22 cellular contexts compared by ENCODE assay signal in the genomic region with DNA sequence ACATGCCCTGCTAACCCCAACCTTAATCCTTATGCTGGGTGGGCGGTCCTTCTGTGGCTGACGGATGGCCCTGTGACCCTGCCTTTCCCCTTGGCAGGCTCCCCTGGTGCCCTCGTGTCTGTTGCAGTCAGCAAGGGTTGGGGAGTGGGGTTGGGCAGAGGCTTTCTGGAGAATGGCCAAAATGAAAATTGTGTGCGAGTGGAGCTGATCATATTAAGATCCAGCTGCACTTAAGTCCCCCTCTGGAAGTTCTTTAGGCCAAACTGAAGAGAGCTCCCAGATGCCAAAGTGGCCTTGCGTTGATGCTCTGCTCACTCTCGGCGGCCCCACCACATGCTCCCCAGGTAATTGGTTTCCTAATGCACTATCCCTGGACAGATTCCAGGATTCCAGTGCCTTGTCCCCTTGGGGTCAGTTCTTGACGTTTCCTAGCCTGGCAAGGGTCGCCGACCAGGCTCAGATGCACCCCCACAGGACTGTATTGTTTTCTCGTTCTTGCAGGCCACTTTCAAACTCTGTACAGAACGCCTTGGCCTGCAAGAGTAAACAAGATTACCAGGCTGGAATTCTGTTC. TPM values are rescaled to one million over a fixed set of nuclear protein-coding genes. Genes with fewer than 3 reads are reported as not detected.
DNase-seq lines count a peak whose midpoint lies in the region; TF ChIP-seq lines count a peak whose summit lies in the region.
"Had no signal": no experiment of that assay in that cellular context is flagged by ENCODE, and none has a peak within 500 bp of the region (broad histone marks: within the 10 kb centered on the region; RNA-seq: fewer than 3 reads in every experiment).

No MANE protein-coding gene starts in this region.

- H3K36me3 ChIP-seq in mucosa of rectum (ENCODE audit: control insufficient read depth in 2 of 2, insufficient read depth in 2 of 2, low read length in 2 of 2) = no peaks in the 10 kb centered on the region
- no peaks in the 10 kb centered on the region for H3K36me3 ChIP-seq in tibial artery
- H3K36me3 ChIP-seq in endodermal cell (ENCODE audit: control insufficient read depth, insufficient read depth, low read length) = no peaks in the 10 kb centered on the region

- TF ChIP-seq CTCF in brain (conservative IDR thresholded peaks at IDR 0.05) = no peak
- no peak for TF ChIP-seq CTCF in tibial artery (IDR thresholded peaks at IDR 0.05)
- no peak for TF ChIP-seq CTCF in endodermal cell (conservative IDR thresholded peaks at IDR 0.05)

- no peaks in the 10 kb centered on the region for H3K27me3 ChIP-seq in mucosa of rectum (ENCODE audit: control insufficient read depth in 2 of 2, insufficient read depth in 2 of 2, low read length in 2 of 2)
- H3K27me3 ChIP-seq in tibial artery = no peaks in the 10 kb centered on the region
- H3K27me3 ChIP-seq in endodermal cell (ENCODE audit: control insufficient read depth, insufficient read depth, low read length, poor library complexity, severe bottlenecking) = no peaks in the 10 kb centered on the region

- whole genome bisulfite sequencing in endodermal cell (ENCODE audit: insufficient coverage in 1 of 2, insufficient read length in 1 of 2), 2 experiments = 92 to 97% methylated on average over 6 to 12 of the region's 12 CpGs

- H3K4me1 ChIP-seq in mucosa of rectum (ENCODE audit: control insufficient read depth in 2 of 2, insufficient read depth in 2 of 2, low read length in 2 of 2) (peaks cover 4 to 11% of the 10 kb centered on the region in 2 donors), tibial artery (peaks cover 0 to 65% (median 59%) of the 10 kb centered on the region in 4 donors), endodermal cell (ENCODE audit: control insufficient read depth, insufficient read depth, low read length) (no peaks in the 10 kb centered on the region)

- H3K9ac ChIP-seq in mucosa of rectum (ENCODE audit: low read depth in 1 of 2, low read length in 2 of 2) (no peak overlapping the region), endodermal cell (ENCODE audit: extremely low read depth, low read length, poor library complexity, severe bottlenecking) (no peak overlapping the region)

- peak; percentile 78 for DNase-seq in NCI-H69 (lab: John Stamatoyannopoulos, UW)
- peak in 1 of 2 donors; percentile 77 for DNase-seq in tibial artery
- no peak for DNase-seq in endodermal cell
- no peak for DNase-seq in SIG-M5 (lab: John Stamatoyannopoulos, UW)
- DNase-seq in NCI-H446 treated with DMSO at 0.1 percent for 48 hours (lab: John Stamatoyannopoulos, UW) = no peak
- no peak for DNase-seq in SK-N-DZ (ENCODE audit: low spot score)
- DNase-seq: activated CD4-positive, alpha-beta memory T cell treated with anti-CD3 and anti-CD28 coated beads, Interleukin-2, amount 10 ng/mL, durations not matched to agents 7 days and 5 days; activated naive CD4-positive, alpha-beta T cell treated with anti-CD3 and anti-CD28 coated beads, Interleukin-2, amount 10 ng/mL, durations not matched to agents 7 days and 5 days; activated T-cell treated with anti-CD3 and anti-CD28 coated beads, Interleukin-2, amount 50 U/mL, for 24 hours; AML-193; Caco-2; foreskin melanocyte; left cardiac atrium; NCI-H1417 treated with DMSO at 0.1 percent for 48 hours; NCI-H226; occipital lobe; SHP77; stimulated activated CD4-positive, alpha-beta T cell treated with anti-CD3 and anti-CD28 coated beads, Interleukin-4, amount 100 ng/mL, for 1 hour; substantia nigra had no signal

- H3K9me3 ChIP-seq in mucosa of rectum (ENCODE audit: control insufficient read depth in 2 of 2, low read length in 2 of 2) = no peaks in the 10 kb centered on the region
- no peaks in the 10 kb centered on the region for H3K9me3 ChIP-seq in tibial artery
- H3K9me3 ChIP-seq in endodermal cell (ENCODE audit: control insufficient read depth, low read length) = no peaks in the 10 kb centered on the region
- H3K9me3 ChIP-seq: Caco-2 had no signal

- H3K27me3 Mint-ChIP-seq in brain = no peaks in the 10 kb centered on the region
- H3K27me3 Mint-ChIP-seq in endodermal cell (ENCODE audit: insufficient read depth) = no peaks in the 10 kb centered on the region
- H3K27me3 Mint-ChIP-seq: activated CD4-positive, alpha-beta memory T cell treated with anti-CD3 and anti-CD28 coated beads, Interleukin-2, amount 10 ng/mL, durations not matched to agents 7 days and 5 days; activated T-cell treated with anti-CD3 and anti-CD28 coated beads, Interleukin-2, amount 50 U/mL, for 24 hours had no signal

- H3K27ac ChIP-seq in mucosa of rectum (ENCODE audit: low read depth in 2 of 2, low read length in 2 of 2) (peak overlapping the region; percentile 74 to 78), tibial artery (peak overlapping the region; percentile 95 to 98), endodermal cell (ENCODE audit: low read depth, low read length) (no peak overlapping the region)

- H3K4me3 Mint-ChIP-seq in brain (no peak overlapping the region), endodermal cell (no peak overlapping the region)
- H3K4me3 Mint-ChIP-seq: activated CD4-positive, alpha-beta memory T cell treated with anti-CD3 and anti-CD28 coated beads, Interleukin-2, amount 10 ng/mL, durations not matched to agents 7 days and 5 days; activated naive CD4-positive, alpha-beta T cell treated with anti-CD3 and anti-CD28 coated beads, Interleukin-2, amount 10 ng/mL, durations not matched to agents 7 days and 5 days; activated T-cell treated with anti-CD3 and anti-CD28 coated beads, Interleukin-2, amount 50 U/mL, for 24 hours had no signal

- H3K36me3 Mint-ChIP-seq in brain (peaks cover under 1% of the 10 kb centered on the region), endodermal cell (ENCODE audit: low read depth) (peaks cover under 1% of the 10 kb centered on the region)

- H3K4me3 ChIP-seq in mucosa of rectum (ENCODE audit: low read length in 2 of 2) = no peak overlapping the region
- no peak overlapping the region for H3K4me3 ChIP-seq in tibial artery
- H3K4me3 ChIP-seq in endodermal cell (ENCODE audit: low read length) = no peak overlapping the region
- H3K4me3 ChIP-seq: GM12878 had no signal

- H3K9me3 Mint-ChIP-seq in brain = no peaks in the 10 kb centered on the region
- no peaks in the 10 kb centered on the region for H3K9me3 Mint-ChIP-seq in endodermal cell
- H3K9me3 Mint-ChIP-seq: activated CD4-positive, alpha-beta memory T cell treated with anti-CD3 and anti-CD28 coated beads, Interleukin-2, amount 10 ng/mL, durations not matched to agents 7 days and 5 days; activated naive CD4-positive, alpha-beta T cell treated with anti-CD3 and anti-CD28 coated beads, Interleukin-2, amount 10 ng/mL, durations not matched to agents 7 days and 5 days; activated T-cell treated with anti-CD3 and anti-CD28 coated beads, Interleukin-2, amount 50 U/mL, for 24 hours had no signal

- peak overlapping the region in 4 of 5 experiments; percentile 17 to 91 (median 82) for H3K27ac Mint-ChIP-seq in brain
- H3K27ac Mint-ChIP-seq in endodermal cell = no peak overlapping the region
- H3K27ac Mint-ChIP-seq: activated CD4-positive, alpha-beta memory T cell treated with anti-CD3 and anti-CD28 coated beads, Interleukin-2, amount 10 ng/mL, durations not matched to agents 7 days and 5 days; activated naive CD4-positive, alpha-beta T cell treated with anti-CD3 and anti-CD28 coated beads, Interleukin-2, amount 10 ng/mL, durations not matched to agents 7 days and 5 days; activated T-cell treated with anti-CD3 and anti-CD28 coated beads, Interleukin-2, amount 50 U/mL, for 24 hours had no signal

- intact Hi-C loops in tibial artery (cut with DNase I; ENCODE audit: low total_unique reads) = no loop called here

- H3K4me1 Mint-ChIP-seq in brain (peaks cover 62% of the 10 kb centered on the region), endodermal cell (peaks cover 15% of the 10 kb centered on the region)

RNA-seq across cellular contexts. Expression of a gene that starts 16.4 kb away (rescaled TPM):
- 13.3 TPM for polyA plus RNA-seq in brain (ENCODE audit: insufficient read depth, low read depth, low replicate concordance)
- under 1 TPM in 1 of 2 donors, not detected in 1; 0.62 TPM for total RNA-seq in endodermal cell
- polyA plus RNA-seq in endodermal cell (2013, experiment 1 of 2) = 5.8 TPM
- 4.9 TPM for polyA plus RNA-seq in endodermal cell (2013, experiment 2 of 2)
- polyA plus RNA-seq in SK-N-DZ (2014; cell fraction: cytosol; rRNA removed) = 8.4 and 13.8 TPM in 2 replicates
- polyA plus RNA-seq in SK-N-DZ (2014; cell fraction: nucleus; rRNA removed) = 6.5 and 12.0 TPM in 2 replicates
- total RNA-seq: Caco-2 had no signal

RNA-seq across cellular contexts. Expression of a gene that starts 45.4 kb away (rescaled TPM):
- 20.7 TPM for polyA plus RNA-seq in brain (ENCODE audit: insufficient read depth, low read depth, low replicate concordance)
- 10 to 100 TPM in 1 of 2 donors, 1 to 10 TPM in 1; 9.3 to 13.9 TPM for total RNA-seq in endodermal cell
- polyA plus RNA-seq in endodermal cell (2013, experiment 1 of 2) = 26.4 TPM
- polyA plus RNA-seq in endodermal cell (2013, experiment 2 of 2) = 26.4 TPM
- 30.0 and 51.0 TPM in 2 replicates for polyA plus RNA-seq in SK-N-DZ (2014; cell fraction: cytosol; rRNA removed)
- 23.9 and 30.8 TPM in 2 replicates for polyA plus RNA-seq in SK-N-DZ (2014; cell fraction: nucleus; rRNA removed)
